9 cellular contexts compared by ENCODE assay signal in genomic region chr6:84052204-84052882, GRCh38. TPM values are rescaled to one million over a fixed set of nuclear protein-coding genes. Genes with fewer than 3 reads are reported as not detected.
A peak's percentile ranks its signal among the peaks of the same experiment; 100 is the strongest.
DNase-seq lines count a peak whose midpoint lies in the region; ATAC-seq and TF ChIP-seq lines count a peak whose summit lies in the region.
"Had no signal": no experiment of that assay in that cellular context is flagged by ENCODE, and none has a peak within 500 bp of the region (broad histone marks: within the 10 kb centered on the region; RNA-seq: fewer than 3 reads in every experiment).

No MANE protein-coding gene starts in this region.

- no peaks in the 10 kb centered on the region for H3K36me3 Mint-ChIP-seq in progenitor cell of endocrine pancreas (ENCODE audit: insufficient read depth)
- H3K36me3 Mint-ChIP-seq in activated CD4-positive, alpha-beta memory T cell treated with anti-CD3 and anti-CD28 coated beads, Interleukin-2, amount 10 ng/mL, durations not matched to agents 7 days and 5 days (ENCODE audit: low read depth): no peaks in the 10 kb centered on the region

- no peaks in the 10 kb centered on the region for H3K27me3 ChIP-seq in SJSA1 (replicated peaks)

- H3K27me3 Mint-ChIP-seq in progenitor cell of endocrine pancreas: peaks cover 3% of the 10 kb centered on the region
- H3K27me3 Mint-ChIP-seq in activated CD4-positive, alpha-beta memory T cell treated with anti-CD3 and anti-CD28 coated beads, Interleukin-2, amount 10 ng/mL, durations not matched to agents 7 days and 5 days: peaks cover 3% of the 10 kb centered on the region

- H3K27ac ChIP-seq in SJSA1: no peak overlapping the region
- H3K27ac ChIP-seq: A549 had no signal

- no peaks in the 10 kb centered on the region for H3K9me3 ChIP-seq in SJSA1 (replicated peaks)
- H3K9me3 ChIP-seq: A549 had no signal

- H3K4me3 ChIP-seq in SJSA1 (no peak overlapping the region), foreskin fibroblast (ENCODE audit: low read depth in 1 of 2, low read length in 2 of 2) (peak overlapping the region in 1 of 2 donors; percentile 15)
- H3K4me3 ChIP-seq: A549 had no signal

- CTCF ChIA-PET in activated CD4-positive, alpha-beta memory T cell treated with anti-CD3 and anti-CD28 coated beads, Interleukin-2, amount 10 ng/mL, durations not matched to agents 7 days and 5 days (lab: Charles Lee): no interaction called here

- no peak for ATAC-seq in HG02870 (IDR thresholded peaks at IDR 0.05; ENCODE audit: unreplicated experiment)
- ATAC-seq in GM19035 (IDR thresholded peaks at IDR 0.05; ENCODE audit: unreplicated experiment): no peak

- peaks cover 12% of the 10 kb centered on the region for H3K4me1 ChIP-seq in SJSA1 (replicated peaks)
- H3K4me1 ChIP-seq: A549 had no signal

- no peak overlapping the region for H3K4me3 Mint-ChIP-seq in progenitor cell of endocrine pancreas (ENCODE audit: low read depth)
- no peak overlapping the region for H3K4me3 Mint-ChIP-seq in activated CD4-positive, alpha-beta memory T cell treated with anti-CD3 and anti-CD28 coated beads, Interleukin-2, amount 10 ng/mL, durations not matched to agents 7 days and 5 days

- no peaks in the 10 kb centered on the region for H3K9me3 Mint-ChIP-seq in progenitor cell of endocrine pancreas (ENCODE audit: low read depth)
- no peaks in the 10 kb centered on the region for H3K9me3 Mint-ChIP-seq in activated CD4-positive, alpha-beta memory T cell treated with anti-CD3 and anti-CD28 coated beads, Interleukin-2, amount 10 ng/mL, durations not matched to agents 7 days and 5 days

- H3K27ac Mint-ChIP-seq in progenitor cell of endocrine pancreas: peak overlapping the region; percentile 84
- no peak overlapping the region for H3K27ac Mint-ChIP-seq in activated CD4-positive, alpha-beta memory T cell treated with anti-CD3 and anti-CD28 coated beads, Interleukin-2, amount 10 ng/mL, durations not matched to agents 7 days and 5 days

- TF ChIP-seq CTCF in foreskin fibroblast (IDR thresholded peaks at IDR 0.05; ENCODE audit: low read depth, low read length) (no peak), progenitor cell of endocrine pancreas (IDR thresholded peaks at IDR 0.05; ENCODE audit: unreplicated experiment) (peak; percentile 28)

- H3K36me3 ChIP-seq in SJSA1: no peaks in the 10 kb centered on the region

- peak; percentile 10 for DNase-seq in SIG-M5 treated with dmso at 0.1 percent for 504 hours (lab: John Stamatoyannopoulos, UW; ENCODE audit: unreplicated experiment)
- DNase-seq in SIG-M5 (lab: John Stamatoyannopoulos, UW): no peak
- DNase-seq in SJSA1 (ENCODE audit: low read depth in 1 of 2, low spot score in 2 of 2): peak; percentile 36 to 57
- peak; percentile 61 to 80 for DNase-seq in foreskin fibroblast
- DNase-seq in progenitor cell of endocrine pancreas (ENCODE audit: low spot score, unreplicated experiment): no peak
- no peak for DNase-seq in activated CD4-positive, alpha-beta memory T cell treated with anti-CD3 and anti-CD28 coated beads, Interleukin-2, amount 10 ng/mL, durations not matched to agents 7 days and 5 days

- peaks cover 36% of the 10 kb centered on the region for H3K4me1 Mint-ChIP-seq in progenitor cell of endocrine pancreas (ENCODE audit: low read depth)
- H3K4me1 Mint-ChIP-seq in activated CD4-positive, alpha-beta memory T cell treated with anti-CD3 and anti-CD28 coated beads, Interleukin-2, amount 10 ng/mL, durations not matched to agents 7 days and 5 days: no peaks in the 10 kb centered on the region

- POLR2A ChIA-PET in activated CD4-positive, alpha-beta memory T cell treated with anti-CD3 and anti-CD28 coated beads, Interleukin-2, amount 10 ng/mL, durations not matched to agents 7 days and 5 days (lab: Charles Lee): no interaction called here

RNA-seq across cellular contexts. Expression of gene MRAP2, which starts 18.8 kb away (rescaled TPM):
- not detected in 2 replicates for total RNA-seq in SJSA1 (2014; rRNA removed; shearing (Covaris generic))
- 1.1 TPM in 2 replicates for total RNA-seq in progenitor cell of endocrine pancreas
- total RNA-seq in activated CD4-positive, alpha-beta memory T cell treated with anti-CD3 and anti-CD28 coated beads, Interleukin-2, amount 10 ng/mL, durations not matched to agents 7 days and 5 days: not detected

Comparison
In these comparisons a context has a peak if more than half of its experiments do, and no peak if none do; other contexts are left out.
1. DNase-seq: peak in SIG-M5 treated with dmso at 0.1 percent for 504 hours (single experiment), SJSA1 (2 of 2) and foreskin fibroblast (2 of 2); none in SIG-M5 (single experiment), progenitor cell of endocrine pancreas (single experiment) and activated CD4-positive, alpha-beta memory T cell treated with anti-CD3 and anti-CD28 coated beads, Interleukin-2, amount 10 ng/mL, durations not matched to agents 7 days and 5 days (single experiment).